Comparison of ENCODE assay signal across 26 cellular contexts in genomic region chr15:85897207-85897817, GRCh38.
DNase-seq lines count a peak whose midpoint lies in the region; ATAC-seq and TF ChIP-seq lines count a peak whose summit lies in the region.
"Had no signal": no experiment of that assay in that cellular context is flagged by ENCODE, and none has a peak within 500 bp of the region (broad histone marks: within the 10 kb centered on the region; RNA-seq: fewer than 3 reads in every experiment).

No MANE protein-coding gene starts in this region.

- H3K36me3 Mint-ChIP-seq in natural killer cell (no peaks in the 10 kb centered on the region), type B pancreatic cell (no peaks in the 10 kb centered on the region)
- H3K36me3 Mint-ChIP-seq in natural killer cell treated with Interleukin-12 subunit alpha and Interleukin-12 subunit beta and Interleukin-15 and Interleukin-18, amount 100 ng/mL, for 72 hours = peaks cover 6% of the 10 kb centered on the region
- no peaks in the 10 kb centered on the region for H3K36me3 Mint-ChIP-seq in activated CD8-positive, alpha-beta T cell treated with anti-CD3 and anti-CD28 coated beads for 36 hours (ENCODE audit: low read depth)

- H3K4me3 ChIP-seq in right lobe of liver = no peak overlapping the region
- H3K4me3 ChIP-seq: BLaER1, gastrocnemius medialis, hepatocyte, lower lobe of right lung, Peyer's patch, testis, vagina had no signal

- no peaks in the 10 kb centered on the region for H3K9me3 ChIP-seq in right lobe of liver
- H3K9me3 ChIP-seq: BLaER1, gastrocnemius medialis, lower lobe of right lung, Peyer's patch, testis, vagina had no signal

- H3K36me3 ChIP-seq in right lobe of liver = no peaks in the 10 kb centered on the region
- H3K36me3 ChIP-seq: BLaER1, gastrocnemius medialis, lower lobe of right lung, Peyer's patch, vagina had no signal

- 37% methylated on average over 3 of the region's 3 CpGs for WGBS in right lobe of liver (ENCODE audit: insufficient coverage, low coverage, low lambda C conversion rate, missing lambda C conversion rate)

- H3K4me3 Mint-ChIP-seq in natural killer cell = no peak overlapping the region
- no peak overlapping the region for H3K4me3 Mint-ChIP-seq in natural killer cell treated with Interleukin-12 subunit alpha and Interleukin-12 subunit beta and Interleukin-15 and Interleukin-18, amount 100 ng/mL, for 72 hours
- no peak overlapping the region for H3K4me3 Mint-ChIP-seq in type B pancreatic cell
- no peak overlapping the region for H3K4me3 Mint-ChIP-seq in activated CD8-positive, alpha-beta T cell treated with anti-CD3 and anti-CD28 coated beads for 36 hours
- H3K4me3 Mint-ChIP-seq: activated naive CD4-positive, alpha-beta T cell treated with anti-CD3 and anti-CD28 coated beads for 36 hours; activated T-cell treated with anti-CD3 and anti-CD28 coated beads, Interleukin-2, amount 50 U/mL, for 72 hours; HFFc6 had no signal

- H3K27ac ChIP-seq in right lobe of liver (no peak overlapping the region), substantia nigra (ENCODE audit: low read depth, low read length, poor library complexity, severe bottlenecking) (no peak overlapping the region)
- H3K27ac ChIP-seq: BLaER1, gastrocnemius medialis, hepatocyte, lower lobe of right lung, Peyer's patch, testis, vagina had no signal

- ATAC-seq in natural killer cell (no peak), right lobe of liver (peak in 3 of 4 donors; percentile 45 to 65 (median 59))
- ATAC-seq in natural killer cell treated with Interleukin-12 subunit alpha and Interleukin-12 subunit beta and Interleukin-15 and Interleukin-18, amount 100 ng/mL, for 72 hours = no peak
- no peak for ATAC-seq in activated CD8-positive, alpha-beta T cell treated with anti-CD3 and anti-CD28 coated beads for 36 hours
- ATAC-seq: activated T-cell treated with anti-CD3 and anti-CD28 coated beads, Interleukin-2, amount 50 U/mL, for 72 hours; gastrocnemius medialis; lower lobe of right lung had no signal

- no peak for TF ChIP-seq POLR2A in right lobe of liver (IDR thresholded peaks at IDR 0.05)

- CTCF ChIA-PET in activated CD8-positive, alpha-beta T cell treated with anti-CD3 and anti-CD28 coated beads for 36 hours (lab: Charles Lee) = interaction anchor here (1.1 kb wide), 1 partner anchor 38 kb away, joined by 3 read pairs; no protein-coding TSS in a partner anchor

- intact Hi-C loops in natural killer cell (cut with micrococcal nuclease) = no loop called here
- intact Hi-C loops in right lobe of liver (cut with DNase I) = no loop called here
- intact Hi-C loops in activated CD8-positive, alpha-beta T cell treated with anti-CD3 and anti-CD28 coated beads for 36 hours (cut with micrococcal nuclease) = no loop called here

- H3K4me1 Mint-ChIP-seq in natural killer cell (peaks cover 14% of the 10 kb centered on the region in 2 donors), type B pancreatic cell (ENCODE audit: unreplicated experiment) (peaks cover 13% of the 10 kb centered on the region)
- peaks cover 13 to 14% of the 10 kb centered on the region in 2 donors for H3K4me1 Mint-ChIP-seq in natural killer cell treated with Interleukin-12 subunit alpha and Interleukin-12 subunit beta and Interleukin-15 and Interleukin-18, amount 100 ng/mL, for 72 hours (ENCODE audit: low read depth in 2 of 2)
- no peaks in the 10 kb centered on the region for H3K4me1 Mint-ChIP-seq in activated CD8-positive, alpha-beta T cell treated with anti-CD3 and anti-CD28 coated beads for 36 hours (ENCODE audit: low read depth)

- H3K9me3 Mint-ChIP-seq in natural killer cell (peaks cover 5 to 11% of the 10 kb centered on the region in 2 donors), type B pancreatic cell (no peaks in the 10 kb centered on the region)
- peaks cover 5% of the 10 kb centered on the region for H3K9me3 Mint-ChIP-seq in natural killer cell treated with Interleukin-12 subunit alpha and Interleukin-12 subunit beta and Interleukin-15 and Interleukin-18, amount 100 ng/mL, for 72 hours
- H3K9me3 Mint-ChIP-seq in activated CD8-positive, alpha-beta T cell treated with anti-CD3 and anti-CD28 coated beads for 36 hours = no peaks in the 10 kb centered on the region
- H3K9me3 Mint-ChIP-seq: activated naive CD4-positive, alpha-beta T cell treated with anti-CD3 and anti-CD28 coated beads for 36 hours had no signal

- H3K27me3 Mint-ChIP-seq in natural killer cell (ENCODE audit: low read depth in 2 of 2) (peaks cover 8 to 27% of the 10 kb centered on the region in 2 donors), type B pancreatic cell (peaks cover 47% of the 10 kb centered on the region)
- H3K27me3 Mint-ChIP-seq in natural killer cell treated with Interleukin-12 subunit alpha and Interleukin-12 subunit beta and Interleukin-15 and Interleukin-18, amount 100 ng/mL, for 72 hours = peaks cover 20 to 33% of the 10 kb centered on the region in 2 donors
- peaks cover 19% of the 10 kb centered on the region for H3K27me3 Mint-ChIP-seq in activated CD8-positive, alpha-beta T cell treated with anti-CD3 and anti-CD28 coated beads for 36 hours

- POLR2A ChIA-PET in activated CD8-positive, alpha-beta T cell treated with anti-CD3 and anti-CD28 coated beads for 36 hours (lab: Charles Lee) = interaction anchor here (1.0 kb wide), 1 partner anchor 53 kb away, joined by 3 read pairs; no protein-coding TSS in a partner anchor

- no peak for DNase-seq in natural killer cell
- no peak for DNase-seq in natural killer cell treated with Interleukin-12 subunit alpha and Interleukin-12 subunit beta and Interleukin-15 and Interleukin-18, amount 100 ng/mL, for 72 hours (ENCODE audit: low spot score)
- peak; percentile 2 for DNase-seq in amniotic epithelial cell (ENCODE audit: low read depth)
- no peak for DNase-seq in right lobe of liver
- DNase-seq in type B pancreatic cell (ENCODE audit: extremely low spot score, unreplicated experiment) = no peak
- DNase-seq in activated CD8-positive, alpha-beta T cell treated with anti-CD3 and anti-CD28 coated beads for 36 hours = no peak
- DNase-seq in substantia nigra (lab: John Stamatoyannopoulos, UW) = no peak
- DNase-seq in activated CD4-positive, CD25-positive, alpha-beta regulatory T cell treated with anti-CD3 and anti-CD28 coated beads, Interleukin-2, amount 50 U/mL, for 72 hours = no peak
- DNase-seq: activated CD4-positive, alpha-beta T cell treated with anti-CD3 and anti-CD28 coated beads for 1 hour; activated CD8-positive, alpha-beta memory T cell treated with anti-CD3 and anti-CD28 coated beads for 24 hours; activated naive CD4-positive, alpha-beta T cell treated with anti-CD3 and anti-CD28 coated beads for 36 hours; activated T-cell treated with anti-CD3 and anti-CD28 coated beads, Interleukin-2, amount 50 U/mL, for 72 hours; amniotic stem cell; cortex of kidney; gastrocnemius medialis; HFFc6; lower lobe of right lung; NCI-H2081 treated with DMSO at 0.1 percent for 48 hours; nucleus accumbens; Peyer's patch; small intestine; stimulated activated CD4-positive, alpha-beta T cell treated with anti-CD3 and anti-CD28 coated beads, Interleukin-1b, Interleukin-23, amount 100 ng/mL, for 48 hours; testis had no signal

- H3K27ac Mint-ChIP-seq in natural killer cell (peak overlapping the region; percentile 10 to 80), type B pancreatic cell (peak overlapping the region; percentile 1)
- no peak overlapping the region for H3K27ac Mint-ChIP-seq in natural killer cell treated with Interleukin-12 subunit alpha and Interleukin-12 subunit beta and Interleukin-15 and Interleukin-18, amount 100 ng/mL, for 72 hours
- H3K27ac Mint-ChIP-seq in activated CD8-positive, alpha-beta T cell treated with anti-CD3 and anti-CD28 coated beads for 36 hours = no peak overlapping the region
- H3K27ac Mint-ChIP-seq: activated naive CD4-positive, alpha-beta T cell treated with anti-CD3 and anti-CD28 coated beads for 36 hours; activated T-cell treated with anti-CD3 and anti-CD28 coated beads, Interleukin-2, amount 50 U/mL, for 72 hours; HFFc6 had no signal

- TF ChIP-seq CTCF in natural killer cell (IDR thresholded peaks at IDR 0.05) (no peak), right lobe of liver (IDR thresholded peaks at IDR 0.05) (no peak), type B pancreatic cell (conservative IDR thresholded peaks at IDR 0.05) (no peak)
- no peak for TF ChIP-seq CTCF in activated CD8-positive, alpha-beta T cell treated with anti-CD3 and anti-CD28 coated beads for 36 hours (IDR thresholded peaks at IDR 0.05)

- no peaks in the 10 kb centered on the region for H3K27me3 ChIP-seq in right lobe of liver
- H3K27me3 ChIP-seq: BLaER1, gastrocnemius medialis, hepatocyte, Peyer's patch, testis, vagina had no signal

- H3K4me1 ChIP-seq in right lobe of liver = no peaks in the 10 kb centered on the region
- H3K4me1 ChIP-seq: BLaER1, gastrocnemius medialis, lower lobe of right lung, Peyer's patch had no signal

Comparison
In these comparisons a context has a peak if more than half of its experiments do, and no peak if none do; other contexts are left out.
1. H3K27ac Mint-ChIP-seq: peak in natural killer cell (2 of 2) and type B pancreatic cell (single experiment); none in natural killer cell treated with Interleukin-12 subunit alpha and Interleukin-12 subunit beta and Interleukin-15 and Interleukin-18, amount 100 ng/mL, for 72 hours (0 of 2) and activated CD8-positive, alpha-beta T cell treated with anti-CD3 and anti-CD28 coated beads for 36 hours (single experiment).
2. ATAC-seq: peak in right lobe of liver (3 of 4); none in natural killer cell (0 of 3), natural killer cell treated with Interleukin-12 subunit alpha and Interleukin-12 subunit beta and Interleukin-15 and Interleukin-18, amount 100 ng/mL, for 72 hours (0 of 2) and activated CD8-positive, alpha-beta T cell treated with anti-CD3 and anti-CD28 coated beads for 36 hours (single experiment).